ENCODE assay signal across 8 cellular contexts in genomic region chr1:192445849-192446489, GRCh38.
DNase-seq lines count a peak whose midpoint lies in the region; ATAC-seq and TF ChIP-seq lines count a peak whose summit lies in the region.

No MANE protein-coding gene starts in this region.

- 6% methylated on average over 6 of the region's 6 CpGs for WGBS in gastroesophageal sphincter (ENCODE audit: low coverage in 1 of 2), 2 donors

- H3K4me1 Mint-ChIP-seq in activated T-cell treated with anti-CD3 and anti-CD28 coated beads, Interleukin-2, amount 50 U/mL, for 72 hours (ENCODE audit: low read depth), result no peaks in the 10 kb centered on the region

- ATAC-seq in GM18502 (IDR thresholded peaks at IDR 0.05; ENCODE audit: poor library complexity, unreplicated experiment) (peak; percentile 74), HG03280 (IDR thresholded peaks at IDR 0.05; ENCODE audit: unreplicated experiment) (peak; percentile 67), gastroesophageal sphincter (no peak), gastrocnemius medialis (no peak)
- ATAC-seq in activated T-cell treated with anti-CD3 and anti-CD28 coated beads, Interleukin-2, amount 50 U/mL, for 72 hours (replicated peaks in 1 of 2), result no peak

- no peaks in the 10 kb centered on the region for H3K9me3 Mint-ChIP-seq in activated T-cell treated with anti-CD3 and anti-CD28 coated beads, Interleukin-2, amount 50 U/mL, for 72 hours

- in situ Hi-C loops in gastrocnemius medialis (cut with MboI; ENCODE audit: low sequenced_read_pairs in 4 of 4), result no loop called here

- H3K4me3 ChIP-seq in A673 (ENCODE audit: low read depth, low read length, poor library complexity, severe bottlenecking), result no peak overlapping the region
- peak overlapping the region in 1 of 2 donors; percentile 24 for H3K4me3 ChIP-seq in gastroesophageal sphincter
- no peak overlapping the region for H3K4me3 ChIP-seq in gastrocnemius medialis

- peaks cover 41% of the 10 kb centered on the region for H3K4me1 ChIP-seq in A673 (ENCODE audit: insufficient read depth, low read length, poor library complexity, severe bottlenecking)
- peaks cover 0 to 14% (median 0%) of the 10 kb centered on the region in 3 donors for H3K4me1 ChIP-seq in gastroesophageal sphincter
- no peaks in the 10 kb centered on the region for H3K4me1 ChIP-seq in gastrocnemius medialis

- no peak overlapping the region for H3K4me3 Mint-ChIP-seq in activated T-cell treated with anti-CD3 and anti-CD28 coated beads, Interleukin-2, amount 50 U/mL, for 72 hours

- H3K9me3 ChIP-seq in A673 (ENCODE audit: low read depth, low read length, poor library complexity, severe bottlenecking), result no peaks in the 10 kb centered on the region
- H3K9me3 ChIP-seq in gastroesophageal sphincter, result no peaks in the 10 kb centered on the region
- no peaks in the 10 kb centered on the region for H3K9me3 ChIP-seq in gastrocnemius medialis

- H3K36me3 Mint-ChIP-seq in activated T-cell treated with anti-CD3 and anti-CD28 coated beads, Interleukin-2, amount 50 U/mL, for 72 hours (ENCODE audit: insufficient read depth in 2 of 2), result no peaks in the 10 kb centered on the region

- intact Hi-C loops in A673 (cut with micrococcal nuclease; ENCODE audit: unreplicated experiment) (loop anchor here (1.0 to 10.0 kb wide), 4 partner anchors 129 to 1621 kb away; partner anchors contain the start of gene RGS21), gastrocnemius medialis (cut with DNase I; ENCODE audit: low total_unique reads) (no loop called here)

- TF ChIP-seq POLR2A in gastroesophageal sphincter (IDR thresholded peaks at IDR 0.05) (no peak), gastrocnemius medialis (IDR thresholded peaks at IDR 0.05) (no peak)

- TF ChIP-seq EP300 in gastroesophageal sphincter (IDR thresholded peaks at IDR 0.05), result no peak

- no peaks in the 10 kb centered on the region for H3K27me3 ChIP-seq in A673 (replicated peaks; ENCODE audit: insufficient read depth, low read depth, low read length, poor library complexity)
- H3K27me3 ChIP-seq in gastroesophageal sphincter, result no peaks in the 10 kb centered on the region
- no peaks in the 10 kb centered on the region for H3K27me3 ChIP-seq in gastrocnemius medialis

- POLR2A ChIA-PET in A673 (lab: Charles Lee; ENCODE audit: low non-redundant PET), result no interaction called here

- H3K27ac ChIP-seq in A673 (ENCODE audit: low read depth, low read length, poor library complexity, severe bottlenecking) (peak overlapping the region; percentile 70), gastroesophageal sphincter (no peak overlapping the region), gastrocnemius medialis (no peak overlapping the region)

- DNase-seq in A673 (ENCODE audit: low spot score) (peak; percentile 77), OCI-M1 (lab: John Stamatoyannopoulos, UW) (peak; percentile 84), gastrocnemius medialis (no peak), GM19240 (ENCODE audit: insufficient read length, low spot score) (no peak)
- DNase-seq in activated T-cell treated with anti-CD3 and anti-CD28 coated beads, Interleukin-2, amount 50 U/mL, for 72 hours, result peak; percentile 37 to 63

- BruUV-seq in A673 (replicated peaks; lab: Mats Ljungman, UMichigan), result no TSS peak

- CTCF ChIA-PET in A673 (lab: Charles Lee), result no interaction called here

- peaks cover 17% of the 10 kb centered on the region for H3K27me3 Mint-ChIP-seq in activated T-cell treated with anti-CD3 and anti-CD28 coated beads, Interleukin-2, amount 50 U/mL, for 72 hours (ENCODE audit: low read depth)

- H3K27ac Mint-ChIP-seq in activated T-cell treated with anti-CD3 and anti-CD28 coated beads, Interleukin-2, amount 50 U/mL, for 72 hours, result no peak overlapping the region

- TF ChIP-seq CTCF in A673 (conservative IDR thresholded peaks at IDR 0.05; ENCODE audit: low read depth, low read length) (peak; percentile 84), gastroesophageal sphincter (IDR thresholded peaks at IDR 0.05) (peak; percentile 81 to 96 (median 82)), gastrocnemius medialis (IDR thresholded peaks at IDR 0.05 in 4 of 5, conservative IDR thresholded peaks at IDR 0.05 in 1 of 5) (peak; percentile 54 to 88 (median 68))

- H3K36me3 ChIP-seq in A673 (ENCODE audit: insufficient read depth, low read length, poor library complexity, severe bottlenecking), result no peaks in the 10 kb centered on the region
- H3K36me3 ChIP-seq in gastroesophageal sphincter, result no peaks in the 10 kb centered on the region
- no peaks in the 10 kb centered on the region for H3K36me3 ChIP-seq in gastrocnemius medialis

Comparison
In these comparisons a context has a peak if more than half of its experiments do, and no peak if none do; other contexts are left out.
1. DNase-seq: peak in A673 (single experiment), OCI-M1 (single experiment) and activated T-cell treated with anti-CD3 and anti-CD28 coated beads, Interleukin-2, amount 50 U/mL, for 72 hours (2 of 2); none in gastrocnemius medialis (0 of 2) and GM19240 (single experiment).
2. ATAC-seq: peak in GM18502 (single experiment) and HG03280 (single experiment); none in activated T-cell treated with anti-CD3 and anti-CD28 coated beads, Interleukin-2, amount 50 U/mL, for 72 hours (0 of 2), gastroesophageal sphincter (single experiment) and gastrocnemius medialis (0 of 2).
3. Peak in every context shown above with its lines, with median percentiles within 50 percentile points of each other: CTCF ChIP-seq.